In genomic region chr1:61043010-61043820, GRCh38 we compare ENCODE assay signal across 8 cellular contexts. TPM values are rescaled to one million over a fixed set of nuclear protein-coding genes. Genes with fewer than 3 reads are reported as not detected.
A peak's percentile ranks its signal among the peaks of the same experiment; 100 is the strongest.
DNase-seq lines count a peak whose midpoint lies in the region; ATAC-seq and TF ChIP-seq lines count a peak whose summit lies in the region.

No MANE protein-coding gene starts in this region.

- no peak overlapping the region for H2AFZ ChIP-seq in DND-41 (ENCODE audit: low read depth, low read length)

- peaks cover 42% of the 10 kb centered on the region for H3K27me3 Mint-ChIP-seq in endodermal cell (ENCODE audit: insufficient read depth)

- peaks cover 6% of the 10 kb centered on the region for H3K4me1 Mint-ChIP-seq in endodermal cell

- H3K36me3 ChIP-seq in DND-41 (ENCODE audit: insufficient read depth, low read length): no peaks in the 10 kb centered on the region
- H3K36me3 ChIP-seq in endodermal cell (ENCODE audit: control insufficient read depth, insufficient read depth, low read length): no peaks in the 10 kb centered on the region
- no peaks in the 10 kb centered on the region for H3K36me3 ChIP-seq in mesodermal cell (ENCODE audit: control insufficient read depth, insufficient read depth, low read length)

- DNase-seq in DND-41: no peak
- peak; percentile 21 for DNase-seq in NCI-H524 treated with DMSO at 0.1 percent for 48 hours (lab: John Stamatoyannopoulos, UW)
- peak; percentile 87 for DNase-seq in activated CD8-positive, alpha-beta memory T cell treated with anti-CD3 and anti-CD28 coated beads, Interleukin-2, amount 50 U/mL, for 4 hours
- peak; percentile 98 for DNase-seq in endodermal cell
- DNase-seq in stimulated activated CD8-positive, alpha-beta memory T cell treated with anti-CD3 and anti-CD28 coated beads, Interleukin-12 subunit alpha, Interleukin-12 subunit beta, amount 100 ng/mL, for 4 hours (ENCODE audit: low read depth): peak; percentile 66

- no peaks in the 10 kb centered on the region for H3K4me1 ChIP-seq in DND-41 (ENCODE audit: insufficient read depth, low read length)
- H3K4me1 ChIP-seq in endodermal cell (ENCODE audit: control insufficient read depth, insufficient read depth, low read length): no peaks in the 10 kb centered on the region
- peaks cover 4% of the 10 kb centered on the region for H3K4me1 ChIP-seq in mesodermal cell (ENCODE audit: control insufficient read depth, insufficient read depth, low read length, poor library complexity, severe bottlenecking)

- 13 to 16% methylated on average over 45 to 85 of the region's 85 CpGs for WGBS in endodermal cell (ENCODE audit: insufficient coverage in 1 of 2, insufficient read length in 1 of 2), 2 experiments
- 9 to 10% methylated on average over 53 to 78 of the region's 85 CpGs for WGBS in mesodermal cell (ENCODE audit: insufficient coverage in 2 of 2), 2 experiments

- H3K27me3 ChIP-seq in DND-41 (ENCODE audit: insufficient read depth, low read length, poor library complexity): no peaks in the 10 kb centered on the region
- H3K27me3 ChIP-seq in endodermal cell (ENCODE audit: control insufficient read depth, insufficient read depth, low read length, poor library complexity, severe bottlenecking): peaks cover 48% of the 10 kb centered on the region

- H3K4me2 ChIP-seq in DND-41 (ENCODE audit: insufficient read depth, low read length): no peak overlapping the region

- H3K9me3 ChIP-seq in DND-41 (ENCODE audit: insufficient read depth, low read length, severe bottlenecking) (peaks cover 3% of the 10 kb centered on the region), endodermal cell (ENCODE audit: control insufficient read depth, low read length) (no peaks in the 10 kb centered on the region), mesodermal cell (ENCODE audit: control insufficient read depth, low read length) (no peaks in the 10 kb centered on the region)

- no peak for ATAC-seq in DND-41 (ENCODE audit: insufficient read depth, low read depth)
- peak; percentile 54 for ATAC-seq in HG02798 (IDR thresholded peaks at IDR 0.05; ENCODE audit: poor library complexity, unreplicated experiment)
- ATAC-seq in HG03025 (IDR thresholded peaks at IDR 0.05; ENCODE audit: low FRiP score, unreplicated experiment): no peak

- H3K27ac ChIP-seq in DND-41 (ENCODE audit: low read length) (no peak overlapping the region), endodermal cell (ENCODE audit: low read depth, low read length) (peak overlapping the region; percentile 83), mesodermal cell (ENCODE audit: low read depth, low read length, severe bottlenecking) (no peak overlapping the region)

- H3K9ac ChIP-seq in DND-41 (ENCODE audit: low read depth, low read length): no peak overlapping the region
- H3K9ac ChIP-seq in endodermal cell (ENCODE audit: extremely low read depth, low read length, poor library complexity, severe bottlenecking): no peak overlapping the region

- no peaks in the 10 kb centered on the region for H3K36me3 Mint-ChIP-seq in endodermal cell (ENCODE audit: low read depth)

- no peak overlapping the region for H3K27ac Mint-ChIP-seq in endodermal cell

- TF ChIP-seq CTCF in DND-41 (IDR thresholded peaks at IDR 0.05; ENCODE audit: borderline replicate concordance, extremely low read depth, low read length, poor library complexity, severe bottlenecking) (peak; percentile 27), endodermal cell (conservative IDR thresholded peaks at IDR 0.05) (peak; percentile 95)

- H3K4me3 ChIP-seq in DND-41 (ENCODE audit: low read depth in 1 of 2, low read length in 2 of 2) (no peak overlapping the region), endodermal cell (ENCODE audit: low read length) (peak overlapping the region; percentile 56), mesodermal cell (ENCODE audit: extremely low read depth, insufficient read depth, low read length, poor library complexity, severe bottlenecking) (peak overlapping the region; percentile 23)

- no peaks in the 10 kb centered on the region for H4K20me1 ChIP-seq in DND-41 (ENCODE audit: insufficient read depth, low read length)

- H3K9me3 Mint-ChIP-seq in endodermal cell: no peaks in the 10 kb centered on the region

- H3K79me2 ChIP-seq in DND-41 (ENCODE audit: insufficient read depth, low read length): no peaks in the 10 kb centered on the region

- peak overlapping the region; percentile 53 for H3K4me3 Mint-ChIP-seq in endodermal cell

RNA-seq across cellular contexts. Expression of gene NFIA, which starts 39.1 kb away (rescaled TPM):
- total RNA-seq in endodermal cell: 1 to 10 TPM; 2.3 to 3.8 TPM
- 3.7 TPM for polyA plus RNA-seq in endodermal cell (2013, experiment 1 of 2)
- 5.1 TPM for polyA plus RNA-seq in endodermal cell (2013, experiment 2 of 2)
- polyA plus RNA-seq in mesodermal cell (2013, experiment 1 of 2): 1.2 TPM
- polyA plus RNA-seq in mesodermal cell (2013, experiment 2 of 2): 0.86 TPM

Comparison
In these comparisons a context has a peak if more than half of its experiments do, and no peak if none do; other contexts are left out.
1. H3K4me3 ChIP-seq: peak in endodermal cell (single experiment) and mesodermal cell (single experiment); none in DND-41 (0 of 2).